Comparison of ENCODE assay signal across 1 cellular context in the genomic region with DNA sequence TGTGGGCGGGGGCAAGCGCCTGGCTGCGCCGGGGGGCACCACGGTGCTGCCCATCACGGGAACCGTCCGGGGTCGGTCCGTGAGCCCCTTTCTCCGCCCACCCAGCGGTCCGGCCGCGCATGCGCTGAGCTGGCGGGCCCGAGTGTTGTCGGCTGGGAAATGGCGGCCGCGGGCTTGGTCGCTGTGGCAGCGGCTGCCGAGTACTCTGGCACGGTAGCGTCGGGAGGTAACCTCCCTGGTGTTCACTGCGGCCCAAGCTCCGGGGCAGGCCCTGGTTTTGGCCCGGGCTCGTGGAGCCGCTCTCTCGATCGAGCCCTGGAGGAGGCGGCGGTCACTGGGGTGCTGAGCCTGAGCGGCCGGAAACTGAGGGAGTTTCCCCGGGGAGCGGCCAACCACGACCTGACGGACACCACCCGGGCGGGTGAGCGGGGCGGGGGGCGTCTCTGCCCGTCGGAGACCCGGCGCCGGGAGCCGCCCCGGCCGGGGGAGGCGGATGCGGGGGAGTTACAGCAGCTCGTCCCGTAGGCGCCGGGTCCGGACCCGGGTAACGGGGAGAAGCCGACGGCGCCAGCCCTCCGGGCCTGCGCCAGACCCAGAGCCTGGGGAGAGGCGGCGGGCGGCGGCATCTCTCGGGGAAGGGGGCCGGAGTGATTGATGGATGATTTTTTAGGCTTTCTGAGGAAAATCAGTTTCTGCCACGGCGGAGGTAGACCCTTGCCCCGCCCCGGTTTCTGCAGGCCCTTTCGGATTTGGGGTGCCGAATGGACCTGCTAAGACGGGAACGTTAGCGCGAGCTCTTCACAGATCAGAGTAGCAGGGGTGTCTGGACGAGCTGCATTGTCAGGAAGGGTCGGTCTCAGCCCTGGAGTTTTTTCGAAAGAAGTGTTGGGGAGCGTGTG.
A peak's percentile ranks its signal among the peaks of the same experiment; 100 is the strongest.
TF ChIP-seq lines count a peak whose summit lies in the region.

Gene LRCH3, plus strand, starts transcription at position 135 of the 899 bp plus-strand sequence. Its CDS starts 25 bp downstream, at position 160.

TF ChIP-seq in GM12878, 131 proteins besides CTCF, POLR2A, EP300 and RAD21 (continued from another document and continues in another):
- peak; percentile 53; the same call in 1 of the 2 replicates for TF ChIP-seq ZBTB4 (CRISPR knock-in tag; IDR thresholded peaks at IDR 0.05)
- no peak for TF ChIP-seq ZNF24 (IDR thresholded peaks at IDR 0.05)
- TF ChIP-seq ZBTB33 (IDR thresholded peaks at IDR 0.05), result no peak
- no peak for TF ChIP-seq HDAC6 (IDR thresholded peaks at IDR 0.05; ENCODE audit: unreplicated experiment)
- no peak for TF ChIP-seq FOS (IDR thresholded peaks at IDR 0.05; ENCODE audit: borderline replicate concordance, extremely low read depth, insufficient read length)
- peak; percentile 60; the same call in 1 of the 2 replicates for TF ChIP-seq TBL1XR1 (IDR thresholded peaks at IDR 0.05; ENCODE audit: low read depth, low read length)
- TF ChIP-seq, protein P1, sequence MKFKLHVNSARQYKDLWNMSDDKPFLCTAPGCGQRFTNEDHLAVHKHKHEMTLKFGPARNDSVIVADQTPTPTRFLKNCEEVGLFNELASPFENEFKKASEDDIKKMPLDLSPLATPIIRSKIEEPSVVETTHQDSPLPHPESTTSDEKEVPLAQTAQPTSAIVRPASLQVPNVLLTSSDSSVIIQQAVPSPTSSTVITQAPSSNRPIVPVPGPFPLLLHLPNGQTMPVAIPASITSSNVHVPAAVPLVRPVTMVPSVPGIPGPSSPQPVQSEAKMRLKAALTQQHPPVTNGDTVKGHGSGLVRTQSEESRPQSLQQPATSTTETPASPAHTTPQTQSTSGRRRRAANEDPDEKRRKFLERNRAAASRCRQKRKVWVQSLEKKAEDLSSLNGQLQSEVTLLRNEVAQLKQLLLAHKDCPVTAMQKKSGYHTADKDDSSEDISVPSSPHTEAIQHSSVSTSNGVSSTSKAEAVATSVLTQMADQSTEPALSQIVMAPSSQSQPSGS (IDR thresholded peaks at IDR 0.05; ENCODE audit: low read length), result no peak
- no peak for TF ChIP-seq SREBF1 (IDR thresholded peaks at IDR 0.05; ENCODE audit: low read length)
- TF ChIP-seq BRCA1 (IDR thresholded peaks at IDR 0.05; ENCODE audit: low read depth, low read length), result no peak
- TF ChIP-seq ZNF207 (IDR thresholded peaks at IDR 0.05; ENCODE audit: borderline replicate concordance), result no peak
- no peak; the same call in 1 of the 2 replicates for TF ChIP-seq EED (IDR thresholded peaks at IDR 0.05; ENCODE audit: low read depth)
- TF ChIP-seq GATAD2B (conservative IDR thresholded peaks at IDR 0.05; ENCODE audit: low read depth), result peak; percentile 94
- TF ChIP-seq CREB1 (IDR thresholded peaks at IDR 0.05; ENCODE audit: low read depth), result 0 out of 2 replicates have a peak, but pooled peaks have one; percentile 53
- TF ChIP-seq STAT1 (conservative IDR thresholded peaks at IDR 0.05), result no peak
- no peak for TF ChIP-seq ZSCAN29 (IDR thresholded peaks at IDR 0.05)
- no peak for TF ChIP-seq SUPT20H (IDR thresholded peaks at IDR 0.05; ENCODE audit: borderline replicate concordance, control insufficient read depth, low read depth, low read length)
- TF ChIP-seq, protein P2, sequence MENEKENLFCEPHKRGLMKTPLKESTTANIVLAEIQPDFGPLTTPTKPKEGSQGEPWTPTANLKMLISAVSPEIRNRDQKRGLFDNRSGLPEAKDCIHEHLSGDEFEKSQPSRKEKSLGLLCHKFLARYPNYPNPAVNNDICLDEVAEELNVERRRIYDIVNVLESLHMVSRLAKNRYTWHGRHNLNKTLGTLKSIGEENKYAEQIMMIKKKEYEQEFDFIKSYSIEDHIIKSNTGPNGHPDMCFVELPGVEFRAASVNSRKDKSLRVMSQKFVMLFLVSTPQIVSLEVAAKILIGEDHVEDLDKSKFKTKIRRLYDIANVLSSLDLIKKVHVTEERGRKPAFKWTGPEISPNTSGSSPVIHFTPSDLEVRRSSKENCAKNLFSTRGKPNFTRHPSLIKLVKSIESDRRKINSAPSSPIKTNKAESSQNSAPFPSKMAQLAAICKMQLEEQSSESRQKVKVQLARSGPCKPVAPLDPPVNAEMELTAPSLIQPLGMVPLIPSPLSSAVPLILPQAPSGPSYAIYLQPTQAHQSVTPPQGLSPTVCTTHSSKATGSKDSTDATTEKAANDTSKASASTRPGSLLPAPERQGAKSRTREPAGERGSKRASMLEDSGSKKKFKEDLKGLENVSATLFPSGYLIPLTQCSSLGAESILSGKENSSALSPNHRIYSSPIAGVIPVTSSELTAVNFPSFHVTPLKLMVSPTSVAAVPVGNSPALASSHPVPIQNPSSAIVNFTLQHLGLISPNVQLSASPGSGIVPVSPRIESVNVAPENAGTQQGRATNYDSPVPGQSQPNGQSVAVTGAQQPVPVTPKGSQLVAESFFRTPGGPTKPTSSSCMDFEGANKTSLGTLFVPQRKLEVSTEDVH (IDR thresholded peaks at IDR 0.05; ENCODE audit: low read depth, partially characterized antibody), result no peak
- no peak for TF ChIP-seq PAX8 (IDR thresholded peaks at IDR 0.05)
- peak; percentile 45 for TF ChIP-seq ELK1 (IDR thresholded peaks at IDR 0.05; ENCODE audit: low read depth, low read length)
- TF ChIP-seq PRDM15 (CRISPR knock-in tag; IDR thresholded peaks at IDR 0.05), result no peak
- TF ChIP-seq PML (IDR thresholded peaks at IDR 0.05; ENCODE audit: low read length), result peak; percentile 77; the same call in 1 of the 2 replicates
- no peak for TF ChIP-seq USF1 (IDR thresholded peaks at IDR 0.05; ENCODE audit: borderline replicate concordance, extremely low read length, insufficient read depth, low read depth, low read length)
- TF ChIP-seq MAX (IDR thresholded peaks at IDR 0.05; ENCODE audit: low read depth, low read length), result 0 out of 2 replicates have a peak, but pooled peaks have one; percentile 33
- TF ChIP-seq NFIC (IDR thresholded peaks at IDR 0.05; ENCODE audit: low read depth, low read length), result no peak
- TF ChIP-seq EZH2 (IDR thresholded peaks at IDR 0.05; ENCODE audit: borderline replicate concordance, control insufficient read depth, low read depth, low read length), result no peak
- TF ChIP-seq CHD2 (IDR thresholded peaks at IDR 0.05; ENCODE audit: borderline replicate concordance, low read depth, low read length), result no peak
- no peak; a peak in 1 of 4 replicates for TF ChIP-seq IKZF2 (IDR thresholded peaks at IDR 0.05)
- TF ChIP-seq, protein P3, sequence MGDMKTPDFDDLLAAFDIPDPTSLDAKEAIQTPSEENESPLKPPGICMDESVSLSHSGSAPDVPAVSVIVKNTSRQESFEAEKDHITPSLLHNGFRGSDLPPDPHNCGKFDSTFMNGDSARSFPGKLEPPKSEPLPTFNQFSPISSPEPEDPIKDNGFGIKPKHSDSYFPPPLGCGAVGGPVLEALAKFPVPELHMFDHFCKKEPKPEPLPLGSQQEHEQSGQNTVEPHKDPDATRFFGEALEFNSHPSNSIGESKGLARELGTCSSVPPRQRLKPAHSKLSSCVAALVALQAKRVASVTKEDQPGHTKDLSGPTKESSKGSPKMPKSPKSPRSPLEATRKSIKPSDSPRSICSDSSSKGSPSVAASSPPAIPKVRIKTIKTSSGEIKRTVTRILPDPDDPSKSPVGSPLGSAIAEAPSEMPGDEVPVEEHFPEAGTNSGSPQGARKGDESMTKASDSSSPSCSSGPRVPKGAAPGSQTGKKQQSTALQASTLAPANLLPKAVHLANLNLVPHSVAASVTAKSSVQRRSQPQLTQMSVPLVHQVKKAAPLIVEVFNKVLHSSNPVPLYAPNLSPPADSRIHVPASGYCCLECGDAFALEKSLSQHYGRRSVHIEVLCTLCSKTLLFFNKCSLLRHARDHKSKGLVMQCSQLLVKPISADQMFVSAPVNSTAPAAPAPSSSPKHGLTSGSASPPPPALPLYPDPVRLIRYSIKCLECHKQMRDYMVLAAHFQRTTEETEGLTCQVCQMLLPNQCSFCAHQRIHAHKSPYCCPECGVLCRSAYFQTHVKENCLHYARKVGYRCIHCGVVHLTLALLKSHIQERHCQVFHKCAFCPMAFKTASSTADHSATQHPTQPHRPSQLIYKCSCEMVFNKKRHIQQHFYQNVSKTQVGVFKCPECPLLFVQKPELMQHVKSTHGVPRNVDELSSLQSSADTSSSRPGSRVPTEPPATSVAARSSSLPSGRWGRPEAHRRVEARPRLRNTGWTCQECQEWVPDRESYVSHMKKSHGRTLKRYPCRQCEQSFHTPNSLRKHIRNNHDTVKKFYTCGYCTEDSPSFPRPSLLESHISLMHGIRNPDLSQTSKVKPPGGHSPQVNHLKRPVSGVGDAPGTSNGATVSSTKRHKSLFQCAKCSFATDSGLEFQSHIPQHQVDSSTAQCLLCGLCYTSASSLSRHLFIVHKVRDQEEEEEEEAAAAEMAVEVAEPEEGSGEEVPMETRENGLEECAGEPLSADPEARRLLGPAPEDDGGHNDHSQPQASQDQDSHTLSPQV (IDR thresholded peaks at IDR 0.05), result no peak
- no peak for TF ChIP-seq KDM1A (IDR thresholded peaks at IDR 0.05; ENCODE audit: borderline replicate concordance)
- peak; percentile 33; the same call in 1 of the 2 replicates for TF ChIP-seq MXI1 (IDR thresholded peaks at IDR 0.05; ENCODE audit: low read depth, low read length)
- no peak for TF ChIP-seq YBX1 (IDR thresholded peaks at IDR 0.05)
- peak; percentile 75 for TF ChIP-seq RELA (IDR thresholded peaks at IDR 0.05; ENCODE audit: borderline replicate concordance, partially characterized antibody)
- peak; percentile 92 for TF ChIP-seq PAX5 (IDR thresholded peaks at IDR 0.05; ENCODE audit: borderline replicate concordance, low read depth, low read length)
